Comparison of ENCODE assay signal across 1 cellular context in genomic region chr10:76036410-76036940, GRCh38.
A peak's percentile ranks its signal among the peaks of the same experiment; 100 is the strongest.
TF ChIP-seq lines count a peak whose summit lies in the region.

No MANE protein-coding gene starts in this region.

TF ChIP-seq in HepG2, 621 proteins besides CTCF, POLR2A, EP300 and RAD21 (continued from another document):
- TF ChIP-seq, protein P1, sequence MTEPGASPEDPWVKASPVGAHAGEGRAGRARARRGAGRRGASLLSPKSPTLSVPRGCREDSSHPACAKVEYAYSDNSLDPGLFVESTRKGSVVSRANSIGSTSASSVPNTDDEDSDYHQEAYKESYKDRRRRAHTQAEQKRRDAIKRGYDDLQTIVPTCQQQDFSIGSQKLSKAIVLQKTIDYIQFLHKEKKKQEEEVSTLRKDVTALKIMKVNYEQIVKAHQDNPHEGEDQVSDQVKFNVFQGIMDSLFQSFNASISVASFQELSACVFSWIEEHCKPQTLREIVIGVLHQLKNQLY (CRISPR knock-in tag; IDR thresholded peaks at IDR 0.05) = 0 out of 2 replicates have a peak, but pooled peaks have one; percentile 23
- TF ChIP-seq SMC3 (IDR thresholded peaks at IDR 0.05; ENCODE audit: low read length) (peak; percentile 79), ZNF501 (CRISPR knock-in tag; IDR thresholded peaks at IDR 0.05) (peak; percentile 36; the same call in 1 of the 2 replicates), GATAD2A (CRISPR knock-in tag; IDR thresholded peaks at IDR 0.05) (peak; percentile 57), MED1 (CRISPR knock-in tag; IDR thresholded peaks at IDR 0.05) (peak; percentile 62), ZNF317 (CRISPR knock-in tag; IDR thresholded peaks at IDR 0.05) (peak; percentile 54; the same call in 1 of the 2 replicates), NRL (CRISPR knock-in tag; IDR thresholded peaks at IDR 0.05; ENCODE audit: borderline replicate concordance) (peak; percentile 52; the same call in 1 of the 2 replicates), SRY (CRISPR knock-in tag; IDR thresholded peaks at IDR 0.05) (0 out of 2 replicates have a peak, but pooled peaks have one; percentile 25), ZGPAT (CRISPR knock-in tag; IDR thresholded peaks at IDR 0.05) (peak; percentile 47; the same call in 1 of the 2 replicates), ZNF614 (CRISPR knock-in tag; IDR thresholded peaks at IDR 0.05; ENCODE audit: borderline replicate concordance) (peak; percentile 61; the same call in 1 of the 2 replicates), ZNF296 (CRISPR knock-in tag; conservative IDR thresholded peaks at IDR 0.05) (no peak), STAG1 (CRISPR knock-in tag; IDR thresholded peaks at IDR 0.05) (peak; percentile 91), KDM5B (CRISPR knock-in tag; IDR thresholded peaks at IDR 0.05; ENCODE audit: borderline replicate concordance) (peak; percentile 58; the same call in 1 of the 2 replicates), ERF (CRISPR knock-in tag; IDR thresholded peaks at IDR 0.05) (0 out of 2 replicates have a peak, but pooled peaks have one; percentile 44), DBP (CRISPR knock-in tag; IDR thresholded peaks at IDR 0.05; ENCODE audit: not compliant biosample characterization) (no peak)
- TF ChIP-seq, protein P2, sequence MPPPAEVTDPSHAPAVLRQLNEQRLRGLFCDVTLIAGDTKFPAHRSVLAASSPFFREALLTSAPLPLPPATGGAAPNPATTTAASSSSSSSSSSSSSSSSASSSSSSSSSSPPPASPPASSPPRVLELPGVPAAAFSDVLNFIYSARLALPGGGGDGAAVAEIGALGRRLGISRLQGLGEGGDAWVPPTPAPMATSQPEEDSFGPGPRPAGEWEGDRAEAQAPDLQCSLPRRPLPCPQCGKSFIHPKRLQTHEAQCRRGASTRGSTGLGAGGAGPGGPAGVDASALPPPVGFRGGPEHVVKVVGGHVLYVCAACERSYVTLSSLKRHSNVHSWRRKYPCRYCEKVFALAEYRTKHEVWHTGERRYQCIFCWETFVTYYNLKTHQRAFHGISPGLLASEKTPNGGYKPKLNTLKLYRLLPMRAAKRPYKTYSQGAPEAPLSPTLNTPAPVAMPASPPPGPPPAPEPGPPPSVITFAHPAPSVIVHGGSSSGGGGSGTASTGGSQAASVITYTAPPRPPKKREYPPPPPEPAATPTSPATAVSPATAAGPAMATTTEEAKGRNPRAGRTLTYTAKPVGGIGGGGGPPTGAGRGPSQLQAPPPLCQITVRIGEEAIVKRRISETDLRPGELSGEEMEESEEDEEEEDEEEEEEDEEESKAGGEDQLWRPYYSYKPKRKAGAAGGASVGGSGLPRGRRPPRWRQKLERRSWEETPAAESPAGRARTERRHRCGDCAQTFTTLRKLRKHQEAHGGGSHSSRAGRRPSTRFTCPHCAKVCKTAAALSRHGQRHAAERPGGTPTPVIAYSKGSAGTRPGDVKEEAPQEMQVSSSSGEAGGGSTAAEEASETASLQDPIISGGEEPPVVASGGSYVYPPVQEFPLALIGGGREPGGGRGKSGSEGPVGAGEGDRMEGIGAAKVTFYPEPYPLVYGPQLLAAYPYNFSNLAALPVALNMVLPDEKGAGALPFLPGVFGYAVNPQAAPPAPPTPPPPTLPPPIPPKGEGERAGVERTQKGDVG (CRISPR knock-in tag; IDR thresholded peaks at IDR 0.05; ENCODE audit: borderline replicate concordance) = peak; percentile 90
- TF ChIP-seq, protein P3, sequence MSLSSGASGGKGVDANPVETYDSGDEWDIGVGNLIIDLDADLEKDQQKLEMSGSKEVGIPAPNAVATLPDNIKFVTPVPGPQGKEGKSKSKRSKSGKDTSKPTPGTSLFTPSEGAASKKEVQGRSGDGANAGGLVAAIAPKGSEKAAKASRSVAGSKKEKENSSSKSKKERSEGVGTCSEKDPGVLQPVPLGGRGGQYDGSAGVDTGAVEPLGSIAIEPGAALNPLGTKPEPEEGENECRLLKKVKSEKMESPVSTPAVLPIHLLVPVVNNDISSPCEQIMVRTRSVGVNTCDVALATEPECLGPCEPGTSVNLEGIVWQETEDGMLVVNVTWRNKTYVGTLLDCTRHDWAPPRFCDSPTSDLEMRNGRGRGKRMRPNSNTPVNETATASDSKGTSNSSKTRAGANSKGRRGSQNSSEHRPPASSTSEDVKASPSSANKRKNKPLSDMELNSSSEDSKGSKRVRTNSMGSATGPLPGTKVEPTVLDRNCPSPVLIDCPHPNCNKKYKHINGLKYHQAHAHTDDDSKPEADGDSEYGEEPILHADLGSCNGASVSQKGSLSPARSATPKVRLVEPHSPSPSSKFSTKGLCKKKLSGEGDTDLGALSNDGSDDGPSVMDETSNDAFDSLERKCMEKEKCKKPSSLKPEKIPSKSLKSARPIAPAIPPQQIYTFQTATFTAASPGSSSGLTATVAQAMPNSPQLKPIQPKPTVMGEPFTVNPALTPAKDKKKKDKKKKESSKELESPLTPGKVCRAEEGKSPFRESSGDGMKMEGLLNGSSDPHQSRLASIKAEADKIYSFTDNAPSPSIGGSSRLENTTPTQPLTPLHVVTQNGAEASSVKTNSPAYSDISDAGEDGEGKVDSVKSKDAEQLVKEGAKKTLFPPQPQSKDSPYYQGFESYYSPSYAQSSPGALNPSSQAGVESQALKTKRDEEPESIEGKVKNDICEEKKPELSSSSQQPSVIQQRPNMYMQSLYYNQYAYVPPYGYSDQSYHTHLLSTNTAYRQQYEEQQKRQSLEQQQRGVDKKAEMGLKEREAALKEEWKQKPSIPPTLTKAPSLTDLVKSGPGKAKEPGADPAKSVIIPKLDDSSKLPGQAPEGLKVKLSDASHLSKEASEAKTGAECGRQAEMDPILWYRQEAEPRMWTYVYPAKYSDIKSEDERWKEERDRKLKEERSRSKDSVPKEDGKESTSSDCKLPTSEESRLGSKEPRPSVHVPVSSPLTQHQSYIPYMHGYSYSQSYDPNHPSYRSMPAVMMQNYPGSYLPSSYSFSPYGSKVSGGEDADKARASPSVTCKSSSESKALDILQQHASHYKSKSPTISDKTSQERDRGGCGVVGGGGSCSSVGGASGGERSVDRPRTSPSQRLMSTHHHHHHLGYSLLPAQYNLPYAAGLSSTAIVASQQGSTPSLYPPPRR (CRISPR knock-in tag; IDR thresholded peaks at IDR 0.05; ENCODE audit: borderline replicate concordance) = peak; percentile 42; the same call in 1 of the 2 replicates
- TF ChIP-seq, protein P4, sequence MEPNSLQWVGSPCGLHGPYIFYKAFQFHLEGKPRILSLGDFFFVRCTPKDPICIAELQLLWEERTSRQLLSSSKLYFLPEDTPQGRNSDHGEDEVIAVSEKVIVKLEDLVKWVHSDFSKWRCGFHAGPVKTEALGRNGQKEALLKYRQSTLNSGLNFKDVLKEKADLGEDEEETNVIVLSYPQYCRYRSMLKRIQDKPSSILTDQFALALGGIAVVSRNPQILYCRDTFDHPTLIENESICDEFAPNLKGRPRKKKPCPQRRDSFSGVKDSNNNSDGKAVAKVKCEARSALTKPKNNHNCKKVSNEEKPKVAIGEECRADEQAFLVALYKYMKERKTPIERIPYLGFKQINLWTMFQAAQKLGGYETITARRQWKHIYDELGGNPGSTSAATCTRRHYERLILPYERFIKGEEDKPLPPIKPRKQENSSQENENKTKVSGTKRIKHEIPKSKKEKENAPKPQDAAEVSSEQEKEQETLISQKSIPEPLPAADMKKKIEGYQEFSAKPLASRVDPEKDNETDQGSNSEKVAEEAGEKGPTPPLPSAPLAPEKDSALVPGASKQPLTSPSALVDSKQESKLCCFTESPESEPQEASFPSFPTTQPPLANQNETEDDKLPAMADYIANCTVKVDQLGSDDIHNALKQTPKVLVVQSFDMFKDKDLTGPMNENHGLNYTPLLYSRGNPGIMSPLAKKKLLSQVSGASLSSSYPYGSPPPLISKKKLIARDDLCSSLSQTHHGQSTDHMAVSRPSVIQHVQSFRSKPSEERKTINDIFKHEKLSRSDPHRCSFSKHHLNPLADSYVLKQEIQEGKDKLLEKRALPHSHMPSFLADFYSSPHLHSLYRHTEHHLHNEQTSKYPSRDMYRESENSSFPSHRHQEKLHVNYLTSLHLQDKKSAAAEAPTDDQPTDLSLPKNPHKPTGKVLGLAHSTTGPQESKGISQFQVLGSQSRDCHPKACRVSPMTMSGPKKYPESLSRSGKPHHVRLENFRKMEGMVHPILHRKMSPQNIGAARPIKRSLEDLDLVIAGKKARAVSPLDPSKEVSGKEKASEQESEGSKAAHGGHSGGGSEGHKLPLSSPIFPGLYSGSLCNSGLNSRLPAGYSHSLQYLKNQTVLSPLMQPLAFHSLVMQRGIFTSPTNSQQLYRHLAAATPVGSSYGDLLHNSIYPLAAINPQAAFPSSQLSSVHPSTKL (CRISPR knock-in tag; IDR thresholded peaks at IDR 0.05) = 0 out of 2 replicates have a peak, but pooled peaks have one; percentile 19
- TF ChIP-seq, protein P5, sequence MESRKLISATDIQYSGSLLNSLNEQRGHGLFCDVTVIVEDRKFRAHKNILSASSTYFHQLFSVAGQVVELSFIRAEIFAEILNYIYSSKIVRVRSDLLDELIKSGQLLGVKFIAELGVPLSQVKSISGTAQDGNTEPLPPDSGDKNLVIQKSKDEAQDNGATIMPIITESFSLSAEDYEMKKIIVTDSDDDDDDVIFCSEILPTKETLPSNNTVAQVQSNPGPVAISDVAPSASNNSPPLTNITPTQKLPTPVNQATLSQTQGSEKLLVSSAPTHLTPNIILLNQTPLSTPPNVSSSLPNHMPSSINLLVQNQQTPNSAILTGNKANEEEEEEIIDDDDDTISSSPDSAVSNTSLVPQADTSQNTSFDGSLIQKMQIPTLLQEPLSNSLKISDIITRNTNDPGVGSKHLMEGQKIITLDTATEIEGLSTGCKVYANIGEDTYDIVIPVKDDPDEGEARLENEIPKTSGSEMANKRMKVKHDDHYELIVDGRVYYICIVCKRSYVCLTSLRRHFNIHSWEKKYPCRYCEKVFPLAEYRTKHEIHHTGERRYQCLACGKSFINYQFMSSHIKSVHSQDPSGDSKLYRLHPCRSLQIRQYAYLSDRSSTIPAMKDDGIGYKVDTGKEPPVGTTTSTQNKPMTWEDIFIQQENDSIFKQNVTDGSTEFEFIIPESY (CRISPR knock-in tag; IDR thresholded peaks at IDR 0.05) = 0 out of 2 replicates have a peak, but pooled peaks have one; percentile 18
- TF ChIP-seq, protein P6, sequence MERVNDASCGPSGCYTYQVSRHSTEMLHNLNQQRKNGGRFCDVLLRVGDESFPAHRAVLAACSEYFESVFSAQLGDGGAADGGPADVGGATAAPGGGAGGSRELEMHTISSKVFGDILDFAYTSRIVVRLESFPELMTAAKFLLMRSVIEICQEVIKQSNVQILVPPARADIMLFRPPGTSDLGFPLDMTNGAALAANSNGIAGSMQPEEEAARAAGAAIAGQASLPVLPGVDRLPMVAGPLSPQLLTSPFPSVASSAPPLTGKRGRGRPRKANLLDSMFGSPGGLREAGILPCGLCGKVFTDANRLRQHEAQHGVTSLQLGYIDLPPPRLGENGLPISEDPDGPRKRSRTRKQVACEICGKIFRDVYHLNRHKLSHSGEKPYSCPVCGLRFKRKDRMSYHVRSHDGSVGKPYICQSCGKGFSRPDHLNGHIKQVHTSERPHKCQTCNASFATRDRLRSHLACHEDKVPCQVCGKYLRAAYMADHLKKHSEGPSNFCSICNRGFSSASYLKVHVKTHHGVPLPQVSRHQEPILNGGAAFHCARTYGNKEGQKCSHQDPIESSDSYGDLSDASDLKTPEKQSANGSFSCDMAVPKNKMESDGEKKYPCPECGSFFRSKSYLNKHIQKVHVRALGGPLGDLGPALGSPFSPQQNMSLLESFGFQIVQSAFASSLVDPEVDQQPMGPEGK (CRISPR knock-in tag; IDR thresholded peaks at IDR 0.05) = 0 out of 2 replicates have a peak, but pooled peaks have one; percentile 15
